13 cellular contexts compared by ENCODE assay signal in genomic region chr1:12436345-12436658, GRCh38.
A peak's percentile ranks its signal among the peaks of the same experiment; 100 is the strongest.
DNase-seq lines count a peak whose midpoint lies in the region; ATAC-seq, FAIRE-seq and TF ChIP-seq lines count a peak whose summit lies in the region.
"Had no signal": no experiment of that assay in that cellular context is flagged by ENCODE, and none has a peak within 500 bp of the region (broad histone marks: within the 10 kb centered on the region; RNA-seq: fewer than 3 reads in every experiment).

No MANE protein-coding gene starts in this region.

- H3K36me3 ChIP-seq in CD4-positive, CD25-positive, alpha-beta regulatory T cell (ENCODE audit: control insufficient read depth, insufficient read depth, low read length) = peaks cover 21% of the 10 kb centered on the region
- H3K36me3 ChIP-seq in KOPT-K1 (ENCODE audit: insufficient read depth, low read length) (no peaks in the 10 kb centered on the region; the same call in 1 of the 2 replicates), astrocyte (ENCODE audit: insufficient read depth, low read length) (peaks cover 2% of the 10 kb centered on the region)
- H3K36me3 ChIP-seq: SJSA1 had no signal

- peak overlapping the region in 2 of 4 donors; percentile 60 to 69 for H3K4me3 Mint-ChIP-seq in CD4-positive, CD25-positive, alpha-beta regulatory T cell
- H3K4me3 Mint-ChIP-seq in astrocyte (ENCODE audit: unreplicated experiment) = no peak overlapping the region
- no peak overlapping the region for H3K4me3 Mint-ChIP-seq in neural crest cell
- H3K4me3 Mint-ChIP-seq: endodermal cell had no signal

- no peaks in the 10 kb centered on the region for H3K27me3 ChIP-seq in CD4-positive, CD25-positive, alpha-beta regulatory T cell (ENCODE audit: control insufficient read depth, insufficient read depth, low read length)
- no peaks in the 10 kb centered on the region for H3K27me3 ChIP-seq in astrocyte (ENCODE audit: insufficient read depth, low read length)
- H3K27me3 ChIP-seq: SJSA1 had no signal

- no peaks in the 10 kb centered on the region for H3K9me3 ChIP-seq in CD4-positive, CD25-positive, alpha-beta regulatory T cell (ENCODE audit: control insufficient read depth in 2 of 2, low read length in 2 of 2)
- H3K9me3 ChIP-seq in KOPT-K1 (ENCODE audit: insufficient read depth, low read length, poor library complexity, severe bottlenecking) (peaks cover 8% of the 10 kb centered on the region), astrocyte (ENCODE audit: insufficient read depth, low read depth, low read length) (no peaks in the 10 kb centered on the region)
- H3K9me3 ChIP-seq: SJSA1 had no signal

- H2AFZ ChIP-seq in astrocyte (ENCODE audit: low read depth, low read length) = no peak overlapping the region

- TF ChIP-seq CTCF in astrocyte (IDR thresholded peaks at IDR 0.05; ENCODE audit: insufficient read depth, low read depth, low read length) = no peak
- TF ChIP-seq CTCF in neural crest cell (conservative IDR thresholded peaks at IDR 0.05) = no peak

- no peaks in the 10 kb centered on the region for H3K27me3 Mint-ChIP-seq in CD4-positive, CD25-positive, alpha-beta regulatory T cell
- no peaks in the 10 kb centered on the region for H3K27me3 Mint-ChIP-seq in astrocyte (ENCODE audit: low read depth, unreplicated experiment)
- no peaks in the 10 kb centered on the region for H3K27me3 Mint-ChIP-seq in neural crest cell (ENCODE audit: low read depth)

- H4K20me1 ChIP-seq in astrocyte (ENCODE audit: insufficient read depth, low read length) = no peaks in the 10 kb centered on the region

- H3K4me3 ChIP-seq in CD4-positive, CD25-positive, alpha-beta regulatory T cell (ENCODE audit: low read depth, low read length) = no peak overlapping the region
- no peak overlapping the region for H3K4me3 ChIP-seq in astrocyte (ENCODE audit: insufficient read depth, low read depth, low read length)
- H3K4me3 ChIP-seq: SJSA1 had no signal

- H3K27ac Mint-ChIP-seq in CD4-positive, CD25-positive, alpha-beta regulatory T cell = peak overlapping the region; percentile 83 to 94 (median 89)
- H3K27ac Mint-ChIP-seq in astrocyte (ENCODE audit: unreplicated experiment) (no peak overlapping the region), neural crest cell (ENCODE audit: unreplicated experiment) (peak overlapping the region; percentile 70)
- H3K27ac Mint-ChIP-seq: endodermal cell had no signal

- peaks cover 44% of the 10 kb centered on the region for H3K4me1 ChIP-seq in CD4-positive, CD25-positive, alpha-beta regulatory T cell (ENCODE audit: control insufficient read depth, insufficient read depth, low read length, poor library complexity, severe bottlenecking)
- peaks cover 58% of the 10 kb centered on the region for H3K4me1 ChIP-seq in astrocyte (ENCODE audit: insufficient read depth, low read length)

- H3K27ac ChIP-seq in CD4-positive, CD25-positive, alpha-beta regulatory T cell (ENCODE audit: insufficient read depth, low read length, poor library complexity, severe bottlenecking) = no peak overlapping the region
- H3K27ac ChIP-seq in KOPT-K1 (ENCODE audit: low read depth, low read length, poor library complexity, severe bottlenecking) = peak overlapping the region; percentile 46
- H3K27ac ChIP-seq in astrocyte (ENCODE audit: low read depth, low read length) = peak overlapping the region; percentile 55
- H3K27ac ChIP-seq: HL-60 had no signal

- peaks cover 19 to 84% (median 60%) of the 10 kb centered on the region in 4 donors for H3K4me1 Mint-ChIP-seq in CD4-positive, CD25-positive, alpha-beta regulatory T cell
- peaks cover 48% of the 10 kb centered on the region for H3K4me1 Mint-ChIP-seq in astrocyte (ENCODE audit: low read depth, unreplicated experiment)
- H3K4me1 Mint-ChIP-seq in neural crest cell = peaks cover 34% of the 10 kb centered on the region

- peaks cover 0 to 4% (median 0%) of the 10 kb centered on the region in 7 donors for H3K9me3 Mint-ChIP-seq in CD4-positive, CD25-positive, alpha-beta regulatory T cell
- H3K9me3 Mint-ChIP-seq in astrocyte (ENCODE audit: unreplicated experiment) (no peaks in the 10 kb centered on the region), neural crest cell (no peaks in the 10 kb centered on the region)

- no peak for FAIRE-seq in astrocyte (lab: Jason Lieb, UNC)

- peak overlapping the region; percentile 53 for H3K4me2 ChIP-seq in astrocyte (ENCODE audit: low read length)

- no peaks in the 10 kb centered on the region for H3K79me2 ChIP-seq in astrocyte (ENCODE audit: insufficient read depth, low read length)

- no peak for ATAC-seq in CD4-positive, CD25-positive, alpha-beta regulatory T cell (ENCODE audit: low read depth in 2 of 2)

- peaks cover 43% of the 10 kb centered on the region for H3K36me3 Mint-ChIP-seq in CD4-positive, CD25-positive, alpha-beta regulatory T cell
- peaks cover 11% of the 10 kb centered on the region for H3K36me3 Mint-ChIP-seq in astrocyte (ENCODE audit: low read depth, unreplicated experiment)
- peaks cover 22% of the 10 kb centered on the region for H3K36me3 Mint-ChIP-seq in neural crest cell (ENCODE audit: low read depth)

- H3K9ac ChIP-seq in astrocyte (ENCODE audit: low read length) = peak overlapping the region; percentile 4

- no peak for DNase-seq in CD4-positive, CD25-positive, alpha-beta regulatory T cell
- DNase-seq in astrocyte (ENCODE audit: low read depth) = no peak
- DNase-seq in neural crest cell (ENCODE audit: low read depth, low spot score) = no peak
- no peak for DNase-seq in hippocampal formation (lab: John Stamatoyannopoulos, UW)
- DNase-seq in 8988T = no peak
- DNase-seq in amniotic stem cell (lab: John Stamatoyannopoulos, UW) = no peak
- DNase-seq in NCI-H510A treated with DMSO at 0.1 percent for 48 hours (lab: John Stamatoyannopoulos, UW) = no peak
- DNase-seq: activated CD8-positive, alpha-beta memory T cell treated with anti-CD3 and anti-CD28 coated beads, Interleukin-2, amount 50 U/mL, for 48 hours; endodermal cell; NCI-H187 treated with DMSO at 0.1 percent for 48 hours had no signal
